32 cellular contexts compared by ENCODE assay signal in genomic region chr10:18321371-18321770, GRCh38.
"Had no signal": no experiment of that assay in that cellular context is flagged by ENCODE, and none has a peak within 500 bp of the region (broad histone marks: within the 10 kb centered on the region; RNA-seq: fewer than 3 reads in every experiment).

No MANE protein-coding gene starts in this region.

- H3K27ac ChIP-seq: adrenal gland, body of pancreas, brain microvascular endothelial cell, breast epithelium, VCaP had no signal

- DNase-seq: activated B cell treated with CpG ODN at 0.5 μM for 24 hours; activated CD4-positive, alpha-beta memory T cell treated with anti-CD3 and anti-CD28 coated beads for 36 hours; activated CD4-positive, alpha-beta T cell treated with anti-CD3 and anti-CD28 coated beads for 4 hours; activated CD4-positive, alpha-beta T cell treated with anti-CD3 and anti-CD28 coated beads, Interleukin-2, amount 10 ng/mL, durations not matched to agents 24 days and 14 days; activated CD4-positive, alpha-beta T cell treated with anti-CD3 and anti-CD28 coated beads, Interleukin-2, amount 50 U/mL, for 1 hour; activated CD4-positive, alpha-beta T cell treated with anti-CD3 and anti-CD28 coated beads, Interleukin-2, amount 50 U/mL, for 4 hours; activated CD4-positive, CD25-positive, alpha-beta regulatory T cell treated with anti-CD3 and anti-CD28 coated beads, Interleukin-2, amount 50 U/mL, for 72 hours; activated CD8-positive, alpha-beta memory T cell treated with anti-CD3 and anti-CD28 coated beads, Interleukin-2, amount 50 U/mL, for 4 hours; activated CD8-positive, alpha-beta T cell treated with anti-CD3 and anti-CD28 coated beads for 36 hours; activated effector memory CD4-positive, alpha-beta T cell treated with anti-CD3 and anti-CD28 coated beads, Interleukin-2, amount 50 U/mL, for 16 hours; activated gamma-delta T cell treated with Interleukin-2 at 50 U/mL for 16 hours; activated naive CD4-positive, alpha-beta T cell; activated naive CD4-positive, alpha-beta T cell treated with anti-CD3 and anti-CD28 coated beads for 36 hours; activated naive CD4-positive, alpha-beta T cell treated with anti-CD3 and anti-CD28 coated beads, Interleukin-2, amount 50 U/mL, for 16 hours; activated naive CD8-positive, alpha-beta T cell treated with anti-CD3 and anti-CD28 coated beads for 36 hours; activated T-cell treated with anti-CD3 and anti-CD28 coated beads for 4 hours; activated T-cell treated with anti-CD3 and anti-CD28 coated beads, Interleukin-2, amount 50 U/mL, for 1 hour; activated T-cell treated with anti-CD3 and anti-CD28 coated beads, Interleukin-2, amount 50 U/mL, for 4 hours; activated T-cell treated with anti-CD3 and anti-CD28 coated beads, Interleukin-2, amount 50 U/mL, for 72 hours; adrenal gland; amniotic stem cell; aorta; body of pancreas; brain microvascular endothelial cell; central memory CD4-positive, alpha-beta T cell; T-helper 1 cell; T-helper 2 cell; T-helper 9 cell had no signal

- H3K27me3 ChIP-seq: adrenal gland, body of pancreas, brain microvascular endothelial cell, breast epithelium had no signal

- H3K36me3 ChIP-seq: adrenal gland, brain microvascular endothelial cell, breast epithelium had no signal

- H3K9me3 ChIP-seq: adrenal gland, body of pancreas, breast epithelium had no signal

- H3K4me1 ChIP-seq: adrenal gland, breast epithelium had no signal

- H3K4me3 ChIP-seq: adrenal gland, body of pancreas, breast epithelium had no signal

- FAIRE-seq: astrocyte, TTC549 had no signal
